ENCODE assay signal across 18 cellular contexts in genomic region chr6:110137924-110138887, GRCh38. TPM values are rescaled to one million over a fixed set of nuclear protein-coding genes. Genes with fewer than 3 reads are reported as not detected.
DNase-seq lines count a peak whose midpoint lies in the region; ATAC-seq and TF ChIP-seq lines count a peak whose summit lies in the region.
"Had no signal": no experiment of that assay in that cellular context is flagged by ENCODE, and none has a peak within 500 bp of the region (broad histone marks: within the 10 kb centered on the region; RNA-seq: fewer than 3 reads in every experiment).

No MANE protein-coding gene starts in this region.

- intact Hi-C loops in OCI-LY7 (cut with micrococcal nuclease; ENCODE audit: unreplicated experiment), result no loop called here

- H4K20me1 ChIP-seq in DND-41 (ENCODE audit: insufficient read depth, low read length) (no peaks in the 10 kb centered on the region), OCI-LY7 (ENCODE audit: insufficient read depth, low read length) (no peaks in the 10 kb centered on the region)

- no peaks in the 10 kb centered on the region for H3K79me2 ChIP-seq in DND-41 (ENCODE audit: insufficient read depth, low read length)
- no peaks in the 10 kb centered on the region for H3K79me2 ChIP-seq in OCI-LY7 (ENCODE audit: insufficient read depth, low read depth, low read length)

- H3K27me3 ChIP-seq in DND-41 (ENCODE audit: insufficient read depth, low read length, poor library complexity), result no peaks in the 10 kb centered on the region
- peaks cover 3% of the 10 kb centered on the region for H3K27me3 ChIP-seq in effector memory CD4-positive, alpha-beta T cell (replicated peaks; ENCODE audit: control insufficient read depth, insufficient read depth, low read length, poor library complexity, severe bottlenecking)
- H3K27me3 ChIP-seq: MG63 had no signal

- H3K4me1 ChIP-seq in DND-41 (ENCODE audit: insufficient read depth, low read length), result no peaks in the 10 kb centered on the region
- no peaks in the 10 kb centered on the region for H3K4me1 ChIP-seq in OCI-LY7 (ENCODE audit: insufficient read depth, low read length, poor library complexity, severe bottlenecking)
- H3K4me1 ChIP-seq in effector memory CD4-positive, alpha-beta T cell (ENCODE audit: control insufficient read depth, insufficient read depth, low read length, poor library complexity, severe bottlenecking), result no peaks in the 10 kb centered on the region
- H3K4me1 ChIP-seq: HAP-1 had no signal

- H3K36me3 ChIP-seq in DND-41 (ENCODE audit: insufficient read depth, low read length) (peaks cover 15% of the 10 kb centered on the region), OCI-LY7 (ENCODE audit: insufficient read depth, low read length) (peaks cover 43% of the 10 kb centered on the region)
- no peaks in the 10 kb centered on the region for H3K36me3 ChIP-seq in effector memory CD4-positive, alpha-beta T cell (ENCODE audit: control insufficient read depth, insufficient read depth, low read length)
- H3K36me3 ChIP-seq: HAP-1, MG63 had no signal

- DNase-seq in ACHN (peak; percentile 1), DND-41 (peak; percentile 5), OCI-LY7 (ENCODE audit: low spot score) (peak; percentile 32), left kidney (ENCODE audit: low read depth, low spot score) (peak; percentile 6), HPDE6-E6E7 (ENCODE audit: extremely low spot score) (no peak)
- no peak for DNase-seq in effector memory CD4-positive, alpha-beta T cell
- DNase-seq: AML-193; EL; KG1; MG63; NCI-H1092 treated with DMSO at 0.1 percent for 48 hours; NCI-H2081; NCI-H748 treated with DMSO at 0.1 percent for 48 hours; NK-92 treated with Interleukin-12 subunit alpha and Interleukin-12 subunit beta, amount 100 ng/mL, for 24 hours; SHP77 had no signal

- H3K27ac ChIP-seq in DND-41 (ENCODE audit: low read length) (no peak overlapping the region), OCI-LY7 (ENCODE audit: low read depth, low read length, poor library complexity, severe bottlenecking) (no peak overlapping the region)
- H3K27ac ChIP-seq in effector memory CD4-positive, alpha-beta T cell (ENCODE audit: insufficient read depth, low read length, poor library complexity, severe bottlenecking), result no peak overlapping the region
- H3K27ac ChIP-seq: SK-N-MC had no signal

- no peak overlapping the region for H3K9ac ChIP-seq in DND-41 (ENCODE audit: low read depth, low read length)

- H3K9me2 ChIP-seq in OCI-LY7 (ENCODE audit: insufficient read depth, low read length), result no peaks in the 10 kb centered on the region

- in situ Hi-C loops in ACHN (cut with HindIII; ENCODE audit: low pct_ligation_motif_present, low pct_unique_long_range_greater_than_20kb, low sequenced_read_pairs), result no loop called here

- H3K9me3 ChIP-seq in DND-41 (ENCODE audit: insufficient read depth, low read length, severe bottlenecking) (peaks cover 19% of the 10 kb centered on the region), OCI-LY7 (ENCODE audit: low read length) (peaks cover 36% of the 10 kb centered on the region)
- no peaks in the 10 kb centered on the region for H3K9me3 ChIP-seq in effector memory CD4-positive, alpha-beta T cell (ENCODE audit: control insufficient read depth, low read length)
- H3K9me3 ChIP-seq: MG63 had no signal

- no peak for ATAC-seq in DND-41 (ENCODE audit: insufficient read depth, low read depth)
- no peak for ATAC-seq in HG02981 (IDR thresholded peaks at IDR 0.05; ENCODE audit: unreplicated experiment)

- TF ChIP-seq CTCF in DND-41 (IDR thresholded peaks at IDR 0.05; ENCODE audit: borderline replicate concordance, extremely low read depth, low read length, poor library complexity, severe bottlenecking), result no peak
- TF ChIP-seq CTCF in OCI-LY7 (conservative IDR thresholded peaks at IDR 0.05; ENCODE audit: low read length), result no peak

- H3K4me3 ChIP-seq in DND-41 (ENCODE audit: low read depth in 1 of 2, low read length in 2 of 2) (no peak overlapping the region), OCI-LY7 (ENCODE audit: low read depth, low read length, poor library complexity, severe bottlenecking) (no peak overlapping the region)
- no peak overlapping the region for H3K4me3 ChIP-seq in effector memory CD4-positive, alpha-beta T cell (ENCODE audit: insufficient read depth, low read depth, low read length, poor library complexity, severe bottlenecking)
- H3K4me3 ChIP-seq: HAP-1, MG63, SK-N-MC had no signal

- H3K4me2 ChIP-seq in DND-41 (ENCODE audit: insufficient read depth, low read length) (no peak overlapping the region), OCI-LY7 (ENCODE audit: low read length) (no peak overlapping the region)

- BruUV-seq in OCI-LY7 (replicated peaks; lab: Mats Ljungman, UMichigan), result no TSS peak

- CTCF ChIA-PET in OCI-LY7 (lab: Charles Lee; ENCODE audit: unreplicated experiment), result no interaction called here

- H2AFZ ChIP-seq in DND-41 (ENCODE audit: low read depth, low read length) (no peak overlapping the region), OCI-LY7 (ENCODE audit: low read length) (no peak overlapping the region)

- POLR2A ChIA-PET in OCI-LY7 (lab: Charles Lee), result interaction anchor here (0.6 to 1.3 kb wide), 3 partner anchors 10 to 1290 kb away, joined by 3 read pairs; partner anchors contain the start of gene ARMC2

RNA-seq across cellular contexts. Expression of gene WASF1, which starts 41.3 kb away (rescaled TPM):
- 21.7 and 34.6 TPM in 2 replicates for total RNA-seq in OCI-LY7 (2014; rRNA removed; shearing (Covaris generic))
- 78.4 and 90.6 TPM in 2 replicates for total RNA-seq in OCI-LY7 (2022)

RNA-seq across cellular contexts. Expression of gene CDC40, which starts 42.0 kb away (rescaled TPM):
- 19.2 and 19.4 TPM in 2 replicates for total RNA-seq in OCI-LY7 (2014; rRNA removed; shearing (Covaris generic))
- total RNA-seq in OCI-LY7 (2022), result 35.5 and 39.7 TPM in 2 replicates

Comparison
In these comparisons a context has a peak if more than half of its experiments do, and no peak if none do; other contexts are left out.
1. DNase-seq: peak in ACHN (single experiment), DND-41 (single experiment), OCI-LY7 (single experiment) and left kidney (single experiment); none in HPDE6-E6E7 (single experiment) and effector memory CD4-positive, alpha-beta T cell (0 of 3).